18 cellular contexts compared by ENCODE assay signal in genomic region chr15:52287114-52287513, GRCh38. TPM values are rescaled to one million over a fixed set of nuclear protein-coding genes. Genes with fewer than 3 reads are reported as not detected.
DNase-seq lines count a peak whose midpoint lies in the region; ATAC-seq and TF ChIP-seq lines count a peak whose summit lies in the region.
"Had no signal": no experiment of that assay in that cellular context is flagged by ENCODE, and none has a peak within 500 bp of the region (broad histone marks: within the 10 kb centered on the region; RNA-seq: fewer than 3 reads in every experiment).

No MANE protein-coding gene starts in this region.

- WGBS in upper lobe of left lung, 2 donors, result 70 to 72% methylated on average over 7 of the region's 7 CpGs

- TF ChIP-seq CTCF in mucosa of descending colon (IDR thresholded peaks at IDR 0.05), result no peak
- TF ChIP-seq CTCF in upper lobe of left lung (IDR thresholded peaks at IDR 0.05), result no peak
- no peak for TF ChIP-seq CTCF in left ventricle myocardium inferior (IDR thresholded peaks at IDR 0.05; ENCODE audit: borderline replicate concordance)

- H3K4me1 ChIP-seq in mucosa of descending colon (ENCODE audit: low read depth) (peaks cover 15% of the 10 kb centered on the region), upper lobe of left lung (peaks cover 0 to 19% (median 7%) of the 10 kb centered on the region in 4 donors), left ventricle myocardium inferior (no peaks in the 10 kb centered on the region)
- H3K4me1 ChIP-seq: sigmoid colon had no signal

- intact Hi-C loops in mucosa of descending colon (cut with DNase I, micrococcal nuclease) (no loop called here), left ventricle myocardium inferior (cut with micrococcal nuclease) (no loop called here)

- H3K27me3 ChIP-seq in upper lobe of left lung, result no peaks in the 10 kb centered on the region
- no peaks in the 10 kb centered on the region for H3K27me3 ChIP-seq in left ventricle myocardium inferior (ENCODE audit: low read depth)
- H3K27me3 ChIP-seq: sigmoid colon, testis had no signal

- DNase-seq in NCI-H526 treated with DMSO at 0.1 percent for 48 hours (lab: John Stamatoyannopoulos, UW), result peak; percentile 32
- peak in 10 of 61 donors; percentile 14 to 82 (median 36) for DNase-seq in caudate nucleus (lab: John Stamatoyannopoulos, UW)
- DNase-seq in mucosa of descending colon, result peak; percentile 64 to 74 (median 71)
- DNase-seq in upper lobe of left lung, result no peak
- DNase-seq in left ventricle myocardium inferior, result no peak
- DNase-seq: activated naive CD8-positive, alpha-beta T cell treated with anti-CD3 and anti-CD28 coated beads for 36 hours; COR-L47; endodermal cell; Karpas-422; naive thymus-derived CD4-positive, alpha-beta T cell; NCI-H1092 treated with DMSO at 0.1 percent for 48 hours; NCI-H510A treated with DMSO at 0.1 percent for 48 hours; SIG-M5; sigmoid colon; testis had no signal

- no peak for TF ChIP-seq POLR2A in upper lobe of left lung (IDR thresholded peaks at IDR 0.05)

- peak; percentile 75 for ATAC-seq in mucosa of descending colon
- ATAC-seq in upper lobe of left lung (ENCODE audit: low FRiP score in 2 of 2), result no peak
- no peak for ATAC-seq in HG02870 (IDR thresholded peaks at IDR 0.05; ENCODE audit: unreplicated experiment)
- no peak for ATAC-seq in GM19035 (IDR thresholded peaks at IDR 0.05; ENCODE audit: unreplicated experiment)
- ATAC-seq: naive thymus-derived CD4-positive, alpha-beta T cell had no signal

- H3K9me3 ChIP-seq in mucosa of descending colon (no peaks in the 10 kb centered on the region), upper lobe of left lung (no peaks in the 10 kb centered on the region), left ventricle myocardium inferior (replicated peaks) (no peaks in the 10 kb centered on the region)
- H3K9me3 ChIP-seq: sigmoid colon, testis had no signal

- H3K36me3 ChIP-seq in mucosa of descending colon (ENCODE audit: low read depth) (no peaks in the 10 kb centered on the region), upper lobe of left lung (no peaks in the 10 kb centered on the region), left ventricle myocardium inferior (no peaks in the 10 kb centered on the region)
- H3K36me3 ChIP-seq: sigmoid colon had no signal

- TF ChIP-seq EP300 in upper lobe of left lung (IDR thresholded peaks at IDR 0.05), result no peak

- H3K4me3 ChIP-seq in mucosa of descending colon (no peak overlapping the region), upper lobe of left lung (no peak overlapping the region), left ventricle myocardium inferior (no peak overlapping the region)
- H3K4me3 ChIP-seq: sigmoid colon, testis had no signal

- H3K27ac ChIP-seq in caudate nucleus (ENCODE audit: low read depth, low read length), result peak overlapping the region; percentile 9
- H3K27ac ChIP-seq in upper lobe of left lung, result peak overlapping the region; percentile 80 to 86 (median 82)
- no peak overlapping the region for H3K27ac ChIP-seq in left ventricle myocardium inferior (replicated peaks)
- H3K27ac ChIP-seq: parathyroid adenoma, sigmoid colon had no signal

RNA-seq across cellular contexts. Expression of gene MYO5C, which starts 8.5 kb away (rescaled TPM):
- total RNA-seq in mucosa of descending colon, result 10 to 100 TPM; 46.6 to 90.0 (median 81.6) TPM
- total RNA-seq in upper lobe of left lung, result 100 to 1,000 TPM in 2 of 6 donors, 10 to 100 TPM in 4; 59.9 to 128 (median 84.5) TPM
- 2.9 TPM for total RNA-seq in left ventricle myocardium inferior

Comparison
In these comparisons a context has a peak if more than half of its experiments do, and no peak if none do; other contexts are left out.
1. DNase-seq: peak in NCI-H526 treated with DMSO at 0.1 percent for 48 hours (single experiment) and mucosa of descending colon (3 of 3); none in upper lobe of left lung (0 of 2) and left ventricle myocardium inferior (single experiment).
2. RNA of gene MYO5C, which starts 8.5 kb away (total RNA-seq): 59.9 to 128 TPM in upper lobe of left lung and 46.6 to 90.0 TPM in mucosa of descending colon; 2.9 TPM in left ventricle myocardium inferior (single experiment); every median in the first group is over 10 times any median in the second.